Comparison of ENCODE assay signal across 24 cellular contexts in genomic region chr2:106638609-106639008, GRCh38.
"Had no signal": no experiment of that assay in that cellular context is flagged by ENCODE, and none has a peak within 500 bp of the region (broad histone marks: within the 10 kb centered on the region; RNA-seq: fewer than 3 reads in every experiment).

No MANE protein-coding gene starts in this region.

- ATAC-seq: activated T-cell treated with anti-CD3 and anti-CD28 coated beads, Interleukin-2, amount 50 U/mL, for 72 hours; effector memory CD8-positive, alpha-beta T cell; esophagus mucosa; gastrocnemius medialis; left ventricle myocardium superior; natural killer cell; stimulated activated naive B cell treated with anti-CD40 and anti-IgM and Interleukin-4, amounts not matched to agents 10 μg/mL and 1 μg/mL and 100 μg/mL, for 72 hours had no signal

- H3K27ac ChIP-seq: colonic mucosa, dorsolateral prefrontal cortex, gastrocnemius medialis, sigmoid colon, thoracic aorta had no signal

- H3K27ac Mint-ChIP-seq: activated CD4-positive, alpha-beta memory T cell treated with anti-CD3 and anti-CD28 coated beads for 36 hours; activated naive CD4-positive, alpha-beta T cell treated with anti-CD3 and anti-CD28 coated beads, Interleukin-2, amount 10 ng/mL, durations not matched to agents 7 days and 5 days; activated T-cell treated with anti-CD3 and anti-CD28 coated beads, Interleukin-2, amount 50 U/mL, for 72 hours; effector memory CD8-positive, alpha-beta T cell; natural killer cell; progenitor cell of endocrine pancreas; stimulated activated naive B cell treated with anti-CD40 and anti-IgM and Interleukin-4, amounts not matched to agents 10 μg/mL and 1 μg/mL and 100 μg/mL, for 72 hours; type B pancreatic cell had no signal

- H3K4me1 ChIP-seq: colonic mucosa, gastrocnemius medialis had no signal

- H3K9me3 ChIP-seq: colonic mucosa, gastrocnemius medialis, sigmoid colon, thoracic aorta had no signal

- H3K36me3 ChIP-seq: colonic mucosa, gastrocnemius medialis, sigmoid colon, thoracic aorta had no signal

- FAIRE-seq: bronchial epithelial cell, endothelial cell of umbilical vein had no signal

- H3K27me3 ChIP-seq: colonic mucosa, gastrocnemius medialis, sigmoid colon had no signal

- H3K36me3 Mint-ChIP-seq: activated CD4-positive, alpha-beta memory T cell treated with anti-CD3 and anti-CD28 coated beads for 36 hours; activated naive CD4-positive, alpha-beta T cell treated with anti-CD3 and anti-CD28 coated beads, Interleukin-2, amount 10 ng/mL, durations not matched to agents 7 days and 5 days; natural killer cell; stimulated activated naive B cell treated with anti-CD40 and anti-IgM and Interleukin-4, amounts not matched to agents 10 μg/mL and 1 μg/mL and 100 μg/mL, for 72 hours; type B pancreatic cell had no signal

- H3K27me3 Mint-ChIP-seq: activated CD4-positive, alpha-beta memory T cell treated with anti-CD3 and anti-CD28 coated beads for 36 hours; activated naive CD4-positive, alpha-beta T cell treated with anti-CD3 and anti-CD28 coated beads, Interleukin-2, amount 10 ng/mL, durations not matched to agents 7 days and 5 days; stimulated activated naive B cell treated with anti-CD40 and anti-IgM and Interleukin-4, amounts not matched to agents 10 μg/mL and 1 μg/mL and 100 μg/mL, for 72 hours had no signal

- H3K9me3 Mint-ChIP-seq: activated CD4-positive, alpha-beta memory T cell treated with anti-CD3 and anti-CD28 coated beads for 36 hours; activated naive CD4-positive, alpha-beta T cell treated with anti-CD3 and anti-CD28 coated beads, Interleukin-2, amount 10 ng/mL, durations not matched to agents 7 days and 5 days; activated T-cell treated with anti-CD3 and anti-CD28 coated beads, Interleukin-2, amount 50 U/mL, for 72 hours; effector memory CD8-positive, alpha-beta T cell; natural killer cell; stimulated activated naive B cell treated with anti-CD40 and anti-IgM and Interleukin-4, amounts not matched to agents 10 μg/mL and 1 μg/mL and 100 μg/mL, for 72 hours; type B pancreatic cell had no signal

- DNase-seq: activated CD4-positive, alpha-beta memory T cell treated with anti-CD3 and anti-CD28 coated beads for 36 hours; activated CD4-positive, alpha-beta T cell treated with anti-CD3 and anti-CD28 coated beads for 4 hours; activated CD4-positive, CD25-positive, alpha-beta regulatory T cell; activated effector memory CD4-positive, alpha-beta T cell treated with Interleukin-2 at 50 U/mL for 16 hours; activated naive CD4-positive, alpha-beta T cell treated with anti-CD3 and anti-CD28 coated beads, Interleukin-2, amount 10 ng/mL, durations not matched to agents 7 days and 5 days; activated T-cell treated with anti-CD3 and anti-CD28 coated beads, Interleukin-2, amount 50 U/mL, for 72 hours; colonic mucosa; dorsolateral prefrontal cortex; effector memory CD8-positive, alpha-beta T cell; gastrocnemius medialis; left ventricle myocardium superior; mammary epithelial cell; natural killer cell; retina; sigmoid colon; stimulated activated CD4-positive, alpha-beta T cell treated with anti-CD3 and anti-CD28 coated beads, Interleukin-2, amount 100 ng/mL, for 48 hours; stimulated activated CD8-positive, alpha-beta memory T cell treated with anti-CD3 and anti-CD28 coated beads, Interleukin-4, amount 100 ng/mL, for 48 hours; stimulated activated naive B cell treated with anti-CD40 and anti-IgM and Interleukin-4, amounts not matched to agents 10 μg/mL and 1 μg/mL and 100 μg/mL, for 72 hours had no signal

- H3K4me1 Mint-ChIP-seq: activated naive CD4-positive, alpha-beta T cell treated with anti-CD3 and anti-CD28 coated beads, Interleukin-2, amount 10 ng/mL, durations not matched to agents 7 days and 5 days; natural killer cell; stimulated activated naive B cell treated with anti-CD40 and anti-IgM and Interleukin-4, amounts not matched to agents 10 μg/mL and 1 μg/mL and 100 μg/mL, for 72 hours had no signal

- H3K4me3 Mint-ChIP-seq: activated CD4-positive, alpha-beta memory T cell treated with anti-CD3 and anti-CD28 coated beads for 36 hours; activated naive CD4-positive, alpha-beta T cell treated with anti-CD3 and anti-CD28 coated beads, Interleukin-2, amount 10 ng/mL, durations not matched to agents 7 days and 5 days; activated T-cell treated with anti-CD3 and anti-CD28 coated beads, Interleukin-2, amount 50 U/mL, for 72 hours; effector memory CD8-positive, alpha-beta T cell; natural killer cell; stimulated activated naive B cell treated with anti-CD40 and anti-IgM and Interleukin-4, amounts not matched to agents 10 μg/mL and 1 μg/mL and 100 μg/mL, for 72 hours; type B pancreatic cell had no signal

- H3K4me3 ChIP-seq: colonic mucosa, dorsolateral prefrontal cortex, gastrocnemius medialis, sigmoid colon had no signal
